Comparison of ENCODE assay signal across 1 cellular context in the genomic region with DNA sequence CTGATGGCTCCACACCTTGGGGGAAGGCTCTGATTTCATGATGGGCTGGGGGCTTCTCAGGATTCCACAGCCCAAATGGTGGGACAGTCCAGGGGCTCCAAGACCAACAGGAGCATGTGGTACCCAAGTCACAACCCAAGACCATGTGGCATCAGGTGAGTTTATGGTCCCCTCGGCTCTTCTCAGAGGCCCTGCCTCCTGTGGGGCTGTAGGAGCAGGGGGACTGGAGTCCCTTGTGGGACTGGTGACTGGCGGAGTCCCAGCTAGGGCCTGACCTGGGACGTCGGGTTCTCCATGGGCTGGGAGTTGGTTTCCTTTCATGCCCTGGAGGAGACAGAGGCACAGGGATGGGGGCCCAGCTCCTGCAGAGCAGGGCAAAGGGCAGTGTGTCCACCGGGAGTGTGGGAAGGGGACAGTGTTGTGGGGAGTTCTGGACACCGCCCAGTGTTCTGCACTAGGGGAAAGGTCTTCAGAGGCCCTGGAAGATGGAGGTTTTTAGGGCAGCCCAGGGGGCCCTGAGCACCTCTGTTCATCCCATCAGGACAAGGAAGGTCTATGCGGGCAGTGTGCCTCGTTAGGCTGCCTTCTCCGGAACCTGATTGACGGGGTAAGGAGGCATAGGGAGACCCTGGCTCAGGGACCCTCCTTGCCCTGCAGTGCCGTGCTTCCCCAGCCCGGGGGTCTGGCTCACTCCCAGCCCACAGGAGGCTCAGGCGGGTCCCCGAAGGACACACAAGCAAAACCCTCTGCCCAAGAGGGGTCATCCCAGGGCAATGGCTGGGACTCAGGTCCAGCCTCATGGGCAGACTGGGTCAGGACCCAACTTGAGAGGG. TPM values are rescaled to one million over a fixed set of nuclear protein-coding genes. Genes with fewer than 3 reads are reported as not detected.
"Had no signal": no experiment of that assay in that cellular context is flagged by ENCODE, and none has a peak within 500 bp of the region (broad histone marks: within the 10 kb centered on the region; RNA-seq: fewer than 3 reads in every experiment).

No MANE protein-coding gene starts in this region.

RNA-seq across cellular contexts. Expression of a gene that starts 21.0 kb away (rescaled TPM):
- total RNA-seq: HT-29 had no signal
